Comparison of ENCODE assay signal across 1 cellular context in genomic region chr1:111481387-111482221, GRCh38.
A peak's percentile ranks its signal among the peaks of the same experiment; 100 is the strongest.
TF ChIP-seq lines count a peak whose summit lies in the region.

No MANE protein-coding gene starts in this region.

TF ChIP-seq in K562, 482 proteins besides CTCF, POLR2A, EP300 and RAD21 (continued from another document):
- TF ChIP-seq ZNF280B (CRISPR knock-in tag; IDR thresholded peaks at IDR 0.05) (no peak), FOSL1 (tag; conservative IDR thresholded peaks at IDR 0.05) (0 out of 2 replicates have a peak, but pooled peaks have one; percentile 20), GABPB1 (CRISPR knock-in tag; IDR thresholded peaks at IDR 0.05) (0 out of 2 replicates have a peak, but pooled peaks have one; percentile 21), MYC (IDR thresholded peaks at IDR 0.05; ENCODE audit: low read depth, low read length) (no peak), MYC (CRISPR knock-in tag; IDR thresholded peaks at IDR 0.05; ENCODE audit: borderline replicate concordance, low read depth) (no peak), SMC3 (conservative IDR thresholded peaks at IDR 0.05; ENCODE audit: insufficient read depth, low read depth, low read length) (peak; percentile 92), YY1 (IDR thresholded peaks at IDR 0.05; ENCODE audit: borderline replicate concordance in 1 of 3, control insufficient read depth in 1 of 3, extremely low read depth in 1 of 3, insufficient read depth in 3 of 3, insufficient read length in 1 of 3, insufficient replicate concordance in 2 of 3, low read depth in 1 of 3, low read length in 2 of 3) (peak in 1 of 3 experiments; percentile 21), TRIM25 (IDR thresholded peaks at IDR 0.05; ENCODE audit: borderline replicate concordance) (no peak), STAG1 (CRISPR knock-in tag; IDR thresholded peaks at IDR 0.05; ENCODE audit: borderline replicate concordance) (peak; percentile 90; the same call in 1 of the 2 replicates), JUND (IDR thresholded peaks at IDR 0.05; ENCODE audit: borderline replicate concordance, low read depth, low read length) (peak; percentile 51; the same call in 1 of the 2 replicates), JUND (tag; IDR thresholded peaks at IDR 0.05; ENCODE audit: borderline replicate concordance, low read depth, low read length) (no peak; the same call in 2 of the 3 replicates), ATF7 (IDR thresholded peaks at IDR 0.05) (peak; percentile 31; the same call in 1 of the 2 replicates), ZHX1 (conservative IDR thresholded peaks at IDR 0.05; ENCODE audit: low read length) (no peak; the same call in 1 of the 2 replicates), KLF16 (IDR thresholded peaks at IDR 0.05) (0 out of 2 replicates have a peak, but pooled peaks have one; percentile 11), DPF2 (IDR thresholded peaks at IDR 0.05) (no peak), MXD1 (CRISPR knock-in tag; IDR thresholded peaks at IDR 0.05; ENCODE audit: borderline replicate concordance, poor library complexity, severe bottlenecking) (no peak), RB1 (IDR thresholded peaks at IDR 0.05; ENCODE audit: low read depth) (peak; percentile 79), GTF2E2 (tag; IDR thresholded peaks at IDR 0.05) (no peak), TCF3 (CRISPR knock-in tag; IDR thresholded peaks at IDR 0.05) (peak; percentile 30), SPI1 (IDR thresholded peaks at IDR 0.05; ENCODE audit: borderline replicate concordance, low read depth, low read length) (peak; percentile 48; the same call in 1 of the 2 replicates)
- TF ChIP-seq, protein P1, sequence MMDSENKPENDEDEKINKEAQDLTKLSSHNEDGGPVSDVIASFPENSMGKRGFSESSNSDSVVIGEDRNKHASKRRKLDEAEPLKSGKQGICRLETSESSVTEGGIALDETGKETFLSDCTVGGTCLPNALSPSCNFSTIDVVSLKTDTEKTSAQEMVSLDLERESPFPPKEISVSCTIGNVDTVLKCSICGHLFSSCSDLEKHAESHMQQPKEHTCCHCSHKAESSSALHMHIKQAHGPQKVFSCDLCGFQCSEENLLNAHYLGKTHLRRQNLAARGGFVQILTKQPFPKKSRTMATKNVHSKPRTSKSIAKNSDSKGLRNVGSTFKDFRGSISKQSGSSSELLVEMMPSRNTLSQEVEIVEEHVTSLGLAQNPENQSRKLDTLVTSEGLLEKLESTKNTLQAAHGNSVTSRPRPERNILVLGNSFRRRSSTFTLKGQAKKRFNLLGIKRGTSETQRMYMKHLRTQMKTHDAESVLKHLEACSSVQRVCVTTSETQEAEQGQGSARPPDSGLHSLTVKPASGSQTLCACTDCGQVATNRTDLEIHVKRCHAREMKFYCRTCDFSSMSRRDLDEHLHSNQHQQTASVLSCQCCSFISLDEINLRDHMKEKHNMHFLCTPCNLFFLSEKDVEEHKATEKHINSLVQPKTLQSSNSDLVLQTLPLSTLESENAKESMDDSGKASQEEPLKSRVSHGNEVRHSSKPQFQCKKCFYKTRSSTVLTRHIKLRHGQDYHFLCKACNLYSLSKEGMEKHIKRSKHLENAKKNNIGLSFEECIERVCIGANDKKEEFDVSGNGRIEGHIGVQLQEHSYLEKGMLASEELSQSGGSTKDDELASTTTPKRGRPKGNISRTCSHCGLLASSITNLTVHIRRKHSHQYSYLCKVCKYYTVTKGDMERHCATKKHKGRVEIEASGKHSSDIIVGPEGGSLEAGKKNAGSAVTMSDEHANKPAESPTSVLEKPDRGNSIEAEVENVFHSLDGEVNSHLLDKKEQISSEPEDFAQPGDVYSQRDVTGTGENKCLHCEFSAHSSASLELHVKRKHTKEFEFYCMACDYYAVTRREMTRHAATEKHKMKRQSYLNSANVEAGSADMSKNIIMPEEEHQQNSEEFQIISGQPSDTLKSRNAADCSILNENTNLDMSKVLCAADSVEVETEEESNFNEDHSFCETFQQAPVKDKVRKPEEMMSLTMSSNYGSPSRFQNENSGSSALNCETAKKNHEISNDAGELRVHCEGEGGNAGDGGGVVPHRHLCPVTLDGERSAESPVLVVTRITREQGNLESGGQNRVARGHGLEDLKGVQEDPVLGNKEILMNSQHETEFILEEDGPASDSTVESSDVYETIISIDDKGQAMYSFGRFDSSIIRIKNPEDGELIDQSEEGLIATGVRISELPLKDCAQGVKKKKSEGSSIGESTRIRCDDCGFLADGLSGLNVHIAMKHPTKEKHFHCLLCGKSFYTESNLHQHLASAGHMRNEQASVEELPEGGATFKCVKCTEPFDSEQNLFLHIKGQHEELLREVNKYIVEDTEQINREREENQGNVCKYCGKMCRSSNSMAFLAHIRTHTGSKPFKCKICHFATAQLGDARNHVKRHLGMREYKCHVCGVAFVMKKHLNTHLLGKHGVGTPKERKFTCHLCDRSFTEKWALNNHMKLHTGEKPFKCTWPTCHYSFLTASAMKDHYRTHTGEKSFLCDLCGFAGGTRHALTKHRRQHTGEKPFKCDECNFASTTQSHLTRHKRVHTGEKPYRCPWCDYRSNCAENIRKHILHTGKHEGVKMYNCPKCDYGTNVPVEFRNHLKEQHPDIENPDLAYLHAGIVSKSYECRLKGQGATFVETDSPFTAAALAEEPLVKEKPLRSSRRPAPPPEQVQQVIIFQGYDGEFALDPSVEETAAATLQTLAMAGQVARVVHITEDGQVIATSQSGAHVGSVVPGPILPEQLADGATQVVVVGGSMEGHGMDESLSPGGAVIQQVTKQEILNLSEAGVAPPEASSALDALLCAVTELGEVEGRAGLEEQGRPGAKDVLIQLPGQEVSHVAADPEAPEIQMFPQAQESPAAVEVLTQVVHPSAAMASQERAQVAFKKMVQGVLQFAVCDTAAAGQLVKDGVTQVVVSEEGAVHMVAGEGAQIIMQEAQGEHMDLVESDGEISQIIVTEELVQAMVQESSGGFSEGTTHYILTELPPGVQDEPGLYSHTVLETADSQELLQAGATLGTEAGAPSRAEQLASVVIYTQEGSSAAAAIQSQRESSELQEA (IDR thresholded peaks at IDR 0.05; ENCODE audit: low read depth), result no peak
- TF ChIP-seq, protein P2, sequence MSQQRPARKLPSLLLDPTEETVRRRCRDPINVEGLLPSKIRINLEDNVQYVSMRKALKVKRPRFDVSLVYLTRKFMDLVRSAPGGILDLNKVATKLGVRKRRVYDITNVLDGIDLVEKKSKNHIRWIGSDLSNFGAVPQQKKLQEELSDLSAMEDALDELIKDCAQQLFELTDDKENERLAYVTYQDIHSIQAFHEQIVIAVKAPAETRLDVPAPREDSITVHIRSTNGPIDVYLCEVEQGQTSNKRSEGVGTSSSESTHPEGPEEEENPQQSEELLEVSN (IDR thresholded peaks at IDR 0.05; ENCODE audit: borderline replicate concordance in 1 of 2, extremely low read depth in 1 of 2, insufficient read depth in 1 of 2, insufficient read length in 1 of 2, low read depth in 1 of 2, low read length in 1 of 2, poor library complexity in 1 of 2, severe bottlenecking in 1 of 2), result no peak
- TF ChIP-seq, protein P3, sequence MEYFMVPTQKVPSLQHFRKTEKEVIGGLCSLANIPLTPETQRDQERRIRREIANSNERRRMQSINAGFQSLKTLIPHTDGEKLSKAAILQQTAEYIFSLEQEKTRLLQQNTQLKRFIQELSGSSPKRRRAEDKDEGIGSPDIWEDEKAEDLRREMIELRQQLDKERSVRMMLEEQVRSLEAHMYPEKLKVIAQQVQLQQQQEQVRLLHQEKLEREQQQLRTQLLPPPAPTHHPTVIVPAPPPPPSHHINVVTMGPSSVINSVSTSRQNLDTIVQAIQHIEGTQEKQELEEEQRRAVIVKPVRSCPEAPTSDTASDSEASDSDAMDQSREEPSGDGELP (CRISPR knock-in tag; IDR thresholded peaks at IDR 0.05; ENCODE audit: borderline replicate concordance), result peak; percentile 77
TF ChIP-seq in K562: peak in this region for 34.
